Comparison of ENCODE assay signal across 1 cellular context in the genomic region with DNA sequence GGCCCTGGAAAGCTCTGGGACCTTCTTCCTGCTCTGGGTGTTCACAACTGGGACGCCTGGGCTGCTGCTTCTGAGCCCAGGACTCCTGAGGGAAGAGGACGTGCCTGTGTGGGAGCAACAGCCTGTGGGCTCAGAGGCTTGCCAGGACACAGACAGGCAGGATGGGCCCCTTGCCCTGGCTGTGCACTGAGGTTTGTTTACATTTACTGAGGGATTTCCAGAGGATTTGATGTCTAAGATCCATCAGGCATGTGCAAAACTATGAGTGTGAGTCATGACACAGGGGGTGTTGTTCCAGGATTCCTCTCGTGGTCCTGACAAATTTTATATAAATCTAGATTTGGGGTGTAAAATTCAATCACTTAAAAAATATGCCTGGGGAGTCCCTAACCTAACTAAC.
TF ChIP-seq lines count a peak whose summit lies in the region.

No MANE protein-coding gene starts in this region.

TF ChIP-seq in GM23338, 12 proteins besides CTCF, POLR2A, EP300 and RAD21:
- TF ChIP-seq, protein P1, sequence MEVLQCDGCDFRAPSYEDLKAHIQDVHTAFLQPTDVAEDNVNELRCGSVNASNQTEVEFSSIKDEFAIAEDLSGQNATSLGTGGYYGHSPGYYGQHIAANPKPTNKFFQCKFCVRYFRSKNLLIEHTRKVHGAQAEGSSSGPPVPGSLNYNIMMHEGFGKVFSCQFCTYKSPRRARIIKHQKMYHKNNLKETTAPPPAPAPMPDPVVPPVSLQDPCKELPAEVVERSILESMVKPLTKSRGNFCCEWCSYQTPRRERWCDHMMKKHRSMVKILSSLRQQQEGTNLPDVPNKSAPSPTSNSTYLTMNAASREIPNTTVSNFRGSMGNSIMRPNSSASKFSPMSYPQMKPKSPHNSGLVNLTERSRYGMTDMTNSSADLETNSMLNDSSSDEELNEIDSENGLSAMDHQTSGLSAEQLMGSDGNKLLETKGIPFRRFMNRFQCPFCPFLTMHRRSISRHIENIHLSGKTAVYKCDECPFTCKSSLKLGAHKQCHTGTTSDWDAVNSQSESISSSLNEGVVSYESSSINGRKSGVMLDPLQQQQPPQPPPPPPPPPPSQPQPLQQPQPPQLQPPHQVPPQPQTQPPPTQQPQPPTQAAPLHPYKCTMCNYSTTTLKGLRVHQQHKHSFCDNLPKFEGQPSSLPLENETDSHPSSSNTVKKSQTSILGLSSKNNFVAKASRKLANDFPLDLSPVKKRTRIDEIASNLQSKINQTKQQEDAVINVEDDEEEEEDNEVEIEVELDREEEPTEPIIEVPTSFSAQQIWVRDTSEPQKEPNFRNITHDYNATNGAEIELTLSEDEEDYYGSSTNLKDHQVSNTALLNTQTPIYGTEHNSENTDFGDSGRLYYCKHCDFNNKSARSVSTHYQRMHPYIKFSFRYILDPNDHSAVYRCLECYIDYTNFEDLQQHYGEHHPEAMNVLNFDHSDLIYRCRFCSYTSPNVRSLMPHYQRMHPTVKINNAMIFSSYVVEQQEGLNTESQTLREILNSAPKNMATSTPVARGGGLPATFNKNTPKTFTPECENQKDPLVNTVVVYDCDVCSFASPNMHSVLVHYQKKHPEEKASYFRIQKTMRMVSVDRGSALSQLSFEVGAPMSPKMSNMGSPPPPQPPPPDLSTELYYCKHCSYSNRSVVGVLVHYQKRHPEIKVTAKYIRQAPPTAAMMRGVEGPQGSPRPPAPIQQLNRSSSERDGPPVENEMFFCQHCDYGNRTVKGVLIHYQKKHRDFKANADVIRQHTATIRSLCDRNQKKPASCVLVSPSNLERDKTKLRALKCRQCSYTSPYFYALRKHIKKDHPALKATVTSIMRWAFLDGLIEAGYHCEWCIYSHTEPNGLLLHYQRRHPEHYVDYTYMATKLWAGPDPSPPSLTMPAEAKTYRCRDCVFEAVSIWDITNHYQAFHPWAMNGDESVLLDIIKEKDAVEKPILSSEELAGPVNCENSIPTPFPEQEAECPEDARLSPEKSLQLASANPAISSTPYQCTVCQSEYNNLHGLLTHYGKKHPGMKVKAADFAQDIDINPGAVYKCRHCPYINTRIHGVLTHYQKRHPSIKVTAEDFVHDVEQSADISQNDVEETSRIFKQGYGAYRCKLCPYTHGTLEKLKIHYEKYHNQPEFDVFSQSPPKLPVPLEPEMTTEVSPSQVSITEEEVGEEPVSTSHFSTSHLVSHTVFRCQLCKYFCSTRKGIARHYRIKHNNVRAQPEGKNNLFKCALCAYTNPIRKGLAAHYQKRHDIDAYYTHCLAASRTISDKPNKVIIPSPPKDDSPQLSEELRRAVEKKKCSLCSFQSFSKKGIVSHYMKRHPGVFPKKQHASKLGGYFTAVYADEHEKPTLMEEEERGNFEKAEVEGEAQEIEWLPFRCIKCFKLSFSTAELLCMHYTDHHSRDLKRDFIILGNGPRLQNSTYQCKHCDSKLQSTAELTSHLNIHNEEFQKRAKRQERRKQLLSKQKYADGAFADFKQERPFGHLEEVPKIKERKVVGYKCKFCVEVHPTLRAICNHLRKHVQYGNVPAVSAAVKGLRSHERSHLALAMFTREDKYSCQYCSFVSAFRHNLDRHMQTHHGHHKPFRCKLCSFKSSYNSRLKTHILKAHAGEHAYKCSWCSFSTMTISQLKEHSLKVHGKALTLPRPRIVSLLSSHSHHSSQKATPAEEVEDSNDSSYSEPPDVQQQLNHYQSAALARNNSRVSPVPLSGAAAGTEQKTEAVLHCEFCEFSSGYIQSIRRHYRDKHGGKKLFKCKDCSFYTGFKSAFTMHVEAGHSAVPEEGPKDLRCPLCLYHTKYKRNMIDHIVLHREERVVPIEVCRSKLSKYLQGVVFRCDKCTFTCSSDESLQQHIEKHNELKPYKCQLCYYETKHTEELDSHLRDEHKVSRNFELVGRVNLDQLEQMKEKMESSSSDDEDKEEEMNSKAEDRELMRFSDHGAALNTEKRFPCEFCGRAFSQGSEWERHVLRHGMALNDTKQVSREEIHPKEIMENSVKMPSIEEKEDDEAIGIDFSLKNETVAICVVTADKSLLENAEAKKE (CRISPR knock-in tag; IDR thresholded peaks at IDR 0.05), result no peak
- no peak for TF ChIP-seq EZH2 (IDR thresholded peaks at IDR 0.05; ENCODE audit: low read depth, unreplicated experiment)
- TF ChIP-seq STAT1 (IDR thresholded peaks at IDR 0.05; ENCODE audit: unreplicated experiment), result no peak
- no peak for TF ChIP-seq JUNB (IDR thresholded peaks at IDR 0.05; ENCODE audit: unreplicated experiment)
- no peak for TF ChIP-seq EZH2phosphoT487 (IDR thresholded peaks at IDR 0.05; ENCODE audit: unreplicated experiment)
- no peak for TF ChIP-seq ZNF114 (CRISPR knock-in tag; IDR thresholded peaks at IDR 0.05)
- TF ChIP-seq ZNF331 (CRISPR knock-in tag; IDR thresholded peaks at IDR 0.05; ENCODE audit: low read depth), result no peak
- TF ChIP-seq POLR2AphosphoS5 (IDR thresholded peaks at IDR 0.05; ENCODE audit: low read depth), result no peak
- TF ChIP-seq CREB1 (CRISPR knock-in tag; IDR thresholded peaks at IDR 0.05; ENCODE audit: low read depth), result no peak
- TF ChIP-seq, protein P2, sequence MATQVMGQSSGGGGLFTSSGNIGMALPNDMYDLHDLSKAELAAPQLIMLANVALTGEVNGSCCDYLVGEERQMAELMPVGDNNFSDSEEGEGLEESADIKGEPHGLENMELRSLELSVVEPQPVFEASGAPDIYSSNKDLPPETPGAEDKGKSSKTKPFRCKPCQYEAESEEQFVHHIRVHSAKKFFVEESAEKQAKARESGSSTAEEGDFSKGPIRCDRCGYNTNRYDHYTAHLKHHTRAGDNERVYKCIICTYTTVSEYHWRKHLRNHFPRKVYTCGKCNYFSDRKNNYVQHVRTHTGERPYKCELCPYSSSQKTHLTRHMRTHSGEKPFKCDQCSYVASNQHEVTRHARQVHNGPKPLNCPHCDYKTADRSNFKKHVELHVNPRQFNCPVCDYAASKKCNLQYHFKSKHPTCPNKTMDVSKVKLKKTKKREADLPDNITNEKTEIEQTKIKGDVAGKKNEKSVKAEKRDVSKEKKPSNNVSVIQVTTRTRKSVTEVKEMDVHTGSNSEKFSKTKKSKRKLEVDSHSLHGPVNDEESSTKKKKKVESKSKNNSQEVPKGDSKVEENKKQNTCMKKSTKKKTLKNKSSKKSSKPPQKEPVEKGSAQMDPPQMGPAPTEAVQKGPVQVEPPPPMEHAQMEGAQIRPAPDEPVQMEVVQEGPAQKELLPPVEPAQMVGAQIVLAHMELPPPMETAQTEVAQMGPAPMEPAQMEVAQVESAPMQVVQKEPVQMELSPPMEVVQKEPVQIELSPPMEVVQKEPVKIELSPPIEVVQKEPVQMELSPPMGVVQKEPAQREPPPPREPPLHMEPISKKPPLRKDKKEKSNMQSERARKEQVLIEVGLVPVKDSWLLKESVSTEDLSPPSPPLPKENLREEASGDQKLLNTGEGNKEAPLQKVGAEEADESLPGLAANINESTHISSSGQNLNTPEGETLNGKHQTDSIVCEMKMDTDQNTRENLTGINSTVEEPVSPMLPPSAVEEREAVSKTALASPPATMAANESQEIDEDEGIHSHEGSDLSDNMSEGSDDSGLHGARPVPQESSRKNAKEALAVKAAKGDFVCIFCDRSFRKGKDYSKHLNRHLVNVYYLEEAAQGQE (IDR thresholded peaks at IDR 0.05; ENCODE audit: unreplicated experiment), result no peak
- no peak for TF ChIP-seq NANOG (IDR thresholded peaks at IDR 0.05; ENCODE audit: borderline replicate concordance)
- TF ChIP-seq, protein P3, sequence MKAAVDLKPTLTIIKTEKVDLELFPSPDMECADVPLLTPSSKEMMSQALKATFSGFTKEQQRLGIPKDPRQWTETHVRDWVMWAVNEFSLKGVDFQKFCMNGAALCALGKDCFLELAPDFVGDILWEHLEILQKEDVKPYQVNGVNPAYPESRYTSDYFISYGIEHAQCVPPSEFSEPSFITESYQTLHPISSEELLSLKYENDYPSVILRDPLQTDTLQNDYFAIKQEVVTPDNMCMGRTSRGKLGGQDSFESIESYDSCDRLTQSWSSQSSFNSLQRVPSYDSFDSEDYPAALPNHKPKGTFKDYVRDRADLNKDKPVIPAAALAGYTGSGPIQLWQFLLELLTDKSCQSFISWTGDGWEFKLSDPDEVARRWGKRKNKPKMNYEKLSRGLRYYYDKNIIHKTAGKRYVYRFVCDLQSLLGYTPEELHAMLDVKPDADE (IDR thresholded peaks at IDR 0.05), result no peak
